15 cellular contexts compared by ENCODE assay signal in genomic region chr3:126548556-126549466, GRCh38. TPM values are rescaled to one million over a fixed set of nuclear protein-coding genes. Genes with fewer than 3 reads are reported as not detected.
DNase-seq lines count a peak whose midpoint lies in the region; ATAC-seq, FAIRE-seq and TF ChIP-seq lines count a peak whose summit lies in the region.
"Had no signal": no experiment of that assay in that cellular context is flagged by ENCODE, and none has a peak within 500 bp of the region (broad histone marks: within the 10 kb centered on the region; RNA-seq: fewer than 3 reads in every experiment).

No MANE protein-coding gene starts in this region.

- no peak for ATAC-seq in pancreas
- ATAC-seq: stimulated activated naive CD8-positive, alpha-beta T cell treated with anti-CD3 and anti-CD28 coated beads, Interleukin-15, Interleukin-2, amounts not matched to agents 100 U/mL and 50 U/mL, for 24 hours had no signal

- no peak for FAIRE-seq in pancreas (lab: Jason Lieb, UNC)

- H3F3A ChIP-seq in Loucy (ENCODE audit: low read depth), result no peaks in the 10 kb centered on the region

- peak overlapping the region; percentile 86 for H2AFZ ChIP-seq in Loucy (ENCODE audit: low read length)

- H3K36me3 ChIP-seq in Loucy (ENCODE audit: insufficient read depth, low read length), result no peaks in the 10 kb centered on the region
- H3K36me3 ChIP-seq in pancreas, result no peaks in the 10 kb centered on the region

- H3K79me2 ChIP-seq in Loucy (ENCODE audit: insufficient read depth, low read length), result no peaks in the 10 kb centered on the region

- intact Hi-C loops in pancreas (cut with DNase I), result no loop called here

- TF ChIP-seq CTCF in Loucy (conservative IDR thresholded peaks at IDR 0.05; ENCODE audit: low read length) (peak; percentile 49), pancreas (IDR thresholded peaks at IDR 0.05) (no peak)

- no peaks in the 10 kb centered on the region for H3K9me3 ChIP-seq in Loucy (ENCODE audit: insufficient read depth, low read depth, low read length)
- H3K9me3 ChIP-seq in pancreas, result no peaks in the 10 kb centered on the region

- peak overlapping the region; percentile 56 for H3K4me2 ChIP-seq in Loucy (ENCODE audit: low read depth, low read length, poor library complexity, severe bottlenecking)

- H3K4me3 ChIP-seq in Loucy (ENCODE audit: low read length, poor library complexity, severe bottlenecking) (no peak overlapping the region), pancreas (no peak overlapping the region)

- peak overlapping the region; percentile 37 for H3K9ac ChIP-seq in Loucy (ENCODE audit: low read depth, low read length, poor library complexity, severe bottlenecking)

- 42 to 46% methylated on average over 9 of the region's 9 CpGs for WGBS in pancreas, 2 donors

- H3K4me1 ChIP-seq in Loucy (ENCODE audit: insufficient read depth, low read length, poor library complexity, severe bottlenecking) (peaks cover 43% of the 10 kb centered on the region), pancreas (no peaks in the 10 kb centered on the region)

- no peak overlapping the region for H3K27ac ChIP-seq in pancreas

- DNase-seq in ELF-1 (ENCODE audit: low read depth, low spot score) (peak; percentile 46), ecto neural progenitor cell (ENCODE audit: low spot score) (peak; percentile 40), pancreas (peak in 4 of 6 donors; percentile 1 to 41 (median 19)), cortex of kidney (lab: John Stamatoyannopoulos, UW) (no peak), NCI-H524 treated with DMSO at 0.1 percent for 48 hours (lab: John Stamatoyannopoulos, UW) (no peak), NK-92 (lab: John Stamatoyannopoulos, UW; ENCODE audit: unreplicated experiment) (no peak)
- DNase-seq: activated CD4-positive, alpha-beta T cell treated with anti-CD3 and anti-CD28 coated beads, Interleukin-2, amount 10 ng/mL, durations not matched to agents 7 days and 5 days; foreskin fibroblast; MM.1S; NCI-H748 treated with DMSO at 0.1 percent for 48 hours; stimulated activated naive CD8-positive, alpha-beta T cell treated with anti-CD3 and anti-CD28 coated beads, Interleukin-15, Interleukin-2, amounts not matched to agents 100 U/mL and 50 U/mL, for 24 hours had no signal

- no peaks in the 10 kb centered on the region for H3K9me2 ChIP-seq in Loucy (replicated peaks; ENCODE audit: low read depth, low read length)

- H3K27me3 ChIP-seq in Loucy (ENCODE audit: insufficient read depth, low read length, poor library complexity, severe bottlenecking) (no peaks in the 10 kb centered on the region), pancreas (no peaks in the 10 kb centered on the region)

- no peaks in the 10 kb centered on the region for H4K20me1 ChIP-seq in Loucy (ENCODE audit: insufficient read depth, low read length, poor library complexity, severe bottlenecking)

RNA-seq across cellular contexts. Expression of gene C3orf22, which starts 9.9 kb away (rescaled TPM):
- not detected for total RNA-seq in pancreas
- polyA plus RNA-seq in pancreas, result under 1 TPM in 1 of 2 donors, not detected in 1; 0.09 TPM
- total RNA-seq: activated CD4-positive, alpha-beta T cell treated with anti-CD3 and anti-CD28 coated beads, Interleukin-2, amount 10 ng/mL, durations not matched to agents 7 days and 5 days; dermis microvascular lymphatic vessel endothelial cell; liver; osteocyte had no signal
- polyA plus RNA-seq: liver had no signal

RNA-seq across cellular contexts. Expression of gene CHST13, which starts 24.9 kb away (rescaled TPM):
- under 1 TPM in 4 of 6 donors, not detected in 2; 0.08 to 0.28 (median 0.20) TPM for total RNA-seq in pancreas
- polyA plus RNA-seq in pancreas, result under 1 TPM; 0.08 to 0.19 TPM
- total RNA-seq: activated CD4-positive, alpha-beta T cell treated with anti-CD3 and anti-CD28 coated beads, Interleukin-2, amount 10 ng/mL, durations not matched to agents 7 days and 5 days; dermis microvascular lymphatic vessel endothelial cell; osteocyte had no signal

RNA-seq across cellular contexts. Expression of gene UROC1, which starts 31.2 kb away (rescaled TPM):
- not detected for total RNA-seq in pancreas
- under 1 TPM in 1 of 2 donors, not detected in 1; 0.09 TPM for polyA plus RNA-seq in pancreas
- total RNA-seq: activated CD4-positive, alpha-beta T cell treated with anti-CD3 and anti-CD28 coated beads, Interleukin-2, amount 10 ng/mL, durations not matched to agents 7 days and 5 days; dermis microvascular lymphatic vessel endothelial cell; osteocyte had no signal

Comparison
In these comparisons a context has a peak if more than half of its experiments do, and no peak if none do; other contexts are left out.
1. DNase-seq: peak in ELF-1 (single experiment), ecto neural progenitor cell (single experiment) and pancreas (4 of 6); none in cortex of kidney (single experiment), NCI-H524 treated with DMSO at 0.1 percent for 48 hours (single experiment) and NK-92 (single experiment).